1 cellular context compared by ENCODE assay signal in the genomic region with DNA sequence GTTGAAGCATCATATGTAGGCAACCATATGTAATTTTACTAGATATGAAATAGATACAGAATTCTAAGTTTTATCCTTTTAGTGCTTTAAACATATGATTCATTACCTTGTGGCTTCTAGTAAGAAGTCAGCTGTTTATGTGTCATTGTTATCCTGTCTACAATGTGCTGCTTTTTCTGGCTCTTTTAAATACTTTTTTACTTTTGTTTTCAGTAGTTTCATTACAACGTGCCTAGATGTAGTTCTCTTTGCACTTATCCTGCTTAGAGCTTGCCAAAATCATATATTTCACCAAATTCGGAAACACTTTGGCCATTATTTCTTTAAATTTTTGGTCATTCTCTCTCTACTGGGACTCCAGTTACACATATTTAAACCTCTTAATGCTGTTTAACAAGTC.
TF ChIP-seq lines count a peak whose summit lies in the region.

No MANE protein-coding gene starts in this region.

TF ChIP-seq in GM12878, 131 proteins besides CTCF, POLR2A, EP300 and RAD21 (continued from another document):
- TF ChIP-seq TCF3 (IDR thresholded peaks at IDR 0.05; ENCODE audit: borderline replicate concordance, insufficient read depth, low read depth, low read length) (no peak), NBN (IDR thresholded peaks at IDR 0.05) (no peak)
